In the genomic region with DNA sequence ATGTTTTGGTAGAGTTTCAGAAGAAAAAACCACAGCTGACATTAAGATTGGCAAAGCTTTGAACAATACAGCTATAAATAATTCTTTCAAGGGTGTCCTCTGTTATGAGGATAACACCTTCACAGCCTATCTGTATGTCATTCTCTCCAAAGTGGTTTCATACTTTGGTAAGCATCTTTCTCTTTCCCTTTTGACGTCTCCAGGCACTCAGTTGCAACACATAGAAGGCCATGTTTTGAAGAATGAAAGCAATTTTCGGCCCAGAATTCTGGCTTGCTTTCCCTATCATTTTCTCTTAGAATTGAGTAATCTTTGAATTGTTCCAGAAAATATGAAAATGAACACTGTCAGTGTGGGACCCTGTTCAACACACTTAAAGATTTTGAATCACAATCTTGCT, we compare ENCODE assay signal across 9 cellular contexts.
A peak's percentile ranks its signal among the peaks of the same experiment; 100 is the strongest.
DNase-seq lines count a peak whose midpoint lies in the region; ATAC-seq and TF ChIP-seq lines count a peak whose summit lies in the region.
"Had no signal": no experiment of that assay in that cellular context is flagged by ENCODE, and none has a peak within 500 bp of the region (broad histone marks: within the 10 kb centered on the region; RNA-seq: fewer than 3 reads in every experiment).

No MANE protein-coding gene starts in this region.

- H3K27ac ChIP-seq in naive thymus-derived CD4-positive, alpha-beta T cell (ENCODE audit: low read depth, low read length): no peak overlapping the region
- H3K27ac ChIP-seq in trophoblast cell (ENCODE audit: low read depth, low read length): no peak overlapping the region
- H3K27ac ChIP-seq: SJSA1 had no signal

- no peak overlapping the region for H3K4ac ChIP-seq in trophoblast cell (ENCODE audit: low read depth, low read length)

- peaks cover 7% of the 10 kb centered on the region for H3K36me3 Mint-ChIP-seq in activated CD8-positive, alpha-beta T cell treated with anti-CD3 and anti-CD28 coated beads for 36 hours (ENCODE audit: low read depth)
- H3K36me3 Mint-ChIP-seq in naive thymus-derived CD4-positive, alpha-beta T cell: peaks cover 0 to 17% (median 2%) of the 10 kb centered on the region in 5 donors

- no peak overlapping the region for H3K18ac ChIP-seq in trophoblast cell (ENCODE audit: low read length)

- CTCF ChIA-PET in activated CD8-positive, alpha-beta T cell treated with anti-CD3 and anti-CD28 coated beads for 36 hours (lab: Charles Lee): interaction anchor here (0.8 kb wide), 1 partner anchor 226 kb away, joined by 3 read pairs; no protein-coding TSS in a partner anchor
- CTCF ChIA-PET in naive thymus-derived CD4-positive, alpha-beta T cell (lab: Charles Lee): no interaction called here

- H2BK5ac ChIP-seq in trophoblast cell (ENCODE audit: low read depth, low read length, poor library complexity): no peak overlapping the region

- peaks cover 24% of the 10 kb centered on the region for H3K4me1 Mint-ChIP-seq in activated CD8-positive, alpha-beta T cell treated with anti-CD3 and anti-CD28 coated beads for 36 hours (ENCODE audit: low read depth)
- peaks cover 5 to 13% (median 8%) of the 10 kb centered on the region in 7 donors for H3K4me1 Mint-ChIP-seq in naive thymus-derived CD4-positive, alpha-beta T cell

- no peak overlapping the region for H4K8ac ChIP-seq in trophoblast cell (ENCODE audit: low read depth, low read length)

- no peak overlapping the region for H3K9ac ChIP-seq in trophoblast cell (ENCODE audit: low read length)

- no peaks in the 10 kb centered on the region for H3K9me3 ChIP-seq in naive thymus-derived CD4-positive, alpha-beta T cell (ENCODE audit: control insufficient read depth in 2 of 3, low read length in 3 of 3)
- H3K9me3 ChIP-seq in trophoblast cell (ENCODE audit: insufficient read depth, low read depth, low read length): peaks cover 2% of the 10 kb centered on the region
- H3K9me3 ChIP-seq: SJSA1 had no signal

- H3K4me1 ChIP-seq in naive thymus-derived CD4-positive, alpha-beta T cell (ENCODE audit: control insufficient read depth in 2 of 2, insufficient read depth in 2 of 2, low read length in 2 of 2): no peaks in the 10 kb centered on the region
- H3K4me1 ChIP-seq in trophoblast cell (ENCODE audit: control insufficient read depth in 1 of 2, insufficient read depth in 2 of 2, low read length in 2 of 2): no peaks in the 10 kb centered on the region
- H3K4me1 ChIP-seq: SJSA1 had no signal

- H3K4me2 ChIP-seq in trophoblast cell (ENCODE audit: low read length): no peak overlapping the region

- H2AK5ac ChIP-seq in trophoblast cell (ENCODE audit: low read length): no peak overlapping the region

- no peak overlapping the region for H4K12ac ChIP-seq in trophoblast cell (ENCODE audit: low read depth, low read length)

- H4K91ac ChIP-seq in trophoblast cell (ENCODE audit: low read depth, low read length): no peak overlapping the region

- POLR2A ChIA-PET in activated CD8-positive, alpha-beta T cell treated with anti-CD3 and anti-CD28 coated beads for 36 hours (lab: Charles Lee): no interaction called here
- POLR2A ChIA-PET in naive thymus-derived CD4-positive, alpha-beta T cell (lab: Charles Lee): no interaction called here

- no peak overlapping the region for H3K4me3 Mint-ChIP-seq in activated CD8-positive, alpha-beta T cell treated with anti-CD3 and anti-CD28 coated beads for 36 hours
- H3K4me3 Mint-ChIP-seq in naive thymus-derived CD4-positive, alpha-beta T cell: peak overlapping the region in 1 of 10 donors; percentile 4

- H3K27me3 ChIP-seq in naive thymus-derived CD4-positive, alpha-beta T cell (ENCODE audit: control insufficient read depth in 2 of 2, insufficient read depth in 2 of 2, low read length in 2 of 2): no peaks in the 10 kb centered on the region
- no peaks in the 10 kb centered on the region for H3K27me3 ChIP-seq in trophoblast cell (ENCODE audit: insufficient read depth, low read length)
- H3K27me3 ChIP-seq: SJSA1 had no signal

- peak; percentile 97 for ATAC-seq in GM18870 (IDR thresholded peaks at IDR 0.05; ENCODE audit: unreplicated experiment)
- ATAC-seq in HG02610 (IDR thresholded peaks at IDR 0.05; ENCODE audit: unreplicated experiment): peak; percentile 98
- peak; percentile 95 for ATAC-seq in activated CD8-positive, alpha-beta T cell treated with anti-CD3 and anti-CD28 coated beads for 36 hours
- peak; percentile 76 for ATAC-seq in naive thymus-derived CD4-positive, alpha-beta T cell

- no peak overlapping the region for H2AFZ ChIP-seq in trophoblast cell (ENCODE audit: insufficient read depth, low read length, poor library complexity)

- no CpG with 5 or more reads among the region's 2 CpGs for WGBS in trophoblast cell (ENCODE audit: extremely low coverage, insufficient coverage, insufficient read length)

- H3K79me1 ChIP-seq in trophoblast cell (ENCODE audit: low read length): no peaks in the 10 kb centered on the region

- DNase-seq in activated CD8-positive, alpha-beta T cell treated with anti-CD3 and anti-CD28 coated beads for 36 hours: peak; percentile 36
- no peak for DNase-seq in naive thymus-derived CD4-positive, alpha-beta T cell
- DNase-seq in trophoblast cell (no peak), posterior cingulate gyrus (no peak), HPDE6-E6E7 (ENCODE audit: extremely low spot score) (no peak)
- DNase-seq in activated CD4-positive, alpha-beta T cell treated with anti-CD3 and anti-CD28 coated beads, Interleukin-2, amount 50 U/mL, for 48 hours: no peak

- no peak overlapping the region for H3K4me3 ChIP-seq in naive thymus-derived CD4-positive, alpha-beta T cell (ENCODE audit: low read length)
- H3K4me3 ChIP-seq in trophoblast cell (ENCODE audit: low read depth, low read length): no peak overlapping the region
- H3K4me3 ChIP-seq: SJSA1 had no signal

- H3K23ac ChIP-seq in trophoblast cell (ENCODE audit: low read length): no peak overlapping the region

- TF ChIP-seq CTCF in activated CD8-positive, alpha-beta T cell treated with anti-CD3 and anti-CD28 coated beads for 36 hours (IDR thresholded peaks at IDR 0.05): no peak

- peaks cover 1% of the 10 kb centered on the region for H3K9me3 Mint-ChIP-seq in activated CD8-positive, alpha-beta T cell treated with anti-CD3 and anti-CD28 coated beads for 36 hours
- H3K9me3 Mint-ChIP-seq in naive thymus-derived CD4-positive, alpha-beta T cell: peaks cover 0 to 15% (median 3%) of the 10 kb centered on the region in 11 donors

- intact Hi-C loops in activated CD8-positive, alpha-beta T cell treated with anti-CD3 and anti-CD28 coated beads for 36 hours (cut with micrococcal nuclease): no loop called here
- intact Hi-C loops in naive thymus-derived CD4-positive, alpha-beta T cell (cut with micrococcal nuclease): no loop called here
- intact Hi-C loops in posterior cingulate gyrus (cut with DNase I): no loop called here

- no peaks in the 10 kb centered on the region for H3K79me2 ChIP-seq in trophoblast cell (ENCODE audit: control insufficient read depth, insufficient read depth, low read length, poor library complexity)

- H3K14ac ChIP-seq in trophoblast cell (ENCODE audit: low read length): no peak overlapping the region

- no peaks in the 10 kb centered on the region for H3K27me3 Mint-ChIP-seq in activated CD8-positive, alpha-beta T cell treated with anti-CD3 and anti-CD28 coated beads for 36 hours
- no peaks in the 10 kb centered on the region for H3K27me3 Mint-ChIP-seq in naive thymus-derived CD4-positive, alpha-beta T cell

- H2BK120ac ChIP-seq in trophoblast cell (ENCODE audit: insufficient read depth, low read length, poor library complexity): no peak overlapping the region

- H3K27ac Mint-ChIP-seq in activated CD8-positive, alpha-beta T cell treated with anti-CD3 and anti-CD28 coated beads for 36 hours: peak overlapping the region; percentile 86
- H3K27ac Mint-ChIP-seq in naive thymus-derived CD4-positive, alpha-beta T cell: peak overlapping the region in 3 of 9 donors; percentile 17 to 69 (median 63)

- no peak overlapping the region for H2BK12ac ChIP-seq in trophoblast cell (ENCODE audit: low read length)

- H3K36me3 ChIP-seq in naive thymus-derived CD4-positive, alpha-beta T cell (ENCODE audit: control insufficient read depth in 2 of 3, insufficient read depth in 3 of 3, low read length in 3 of 3): no peaks in the 10 kb centered on the region
- no peaks in the 10 kb centered on the region for H3K36me3 ChIP-seq in trophoblast cell (ENCODE audit: control insufficient read depth in 1 of 2, insufficient read depth in 2 of 2, low read length in 2 of 2)
- H3K36me3 ChIP-seq: SJSA1 had no signal
